In the genomic region with DNA sequence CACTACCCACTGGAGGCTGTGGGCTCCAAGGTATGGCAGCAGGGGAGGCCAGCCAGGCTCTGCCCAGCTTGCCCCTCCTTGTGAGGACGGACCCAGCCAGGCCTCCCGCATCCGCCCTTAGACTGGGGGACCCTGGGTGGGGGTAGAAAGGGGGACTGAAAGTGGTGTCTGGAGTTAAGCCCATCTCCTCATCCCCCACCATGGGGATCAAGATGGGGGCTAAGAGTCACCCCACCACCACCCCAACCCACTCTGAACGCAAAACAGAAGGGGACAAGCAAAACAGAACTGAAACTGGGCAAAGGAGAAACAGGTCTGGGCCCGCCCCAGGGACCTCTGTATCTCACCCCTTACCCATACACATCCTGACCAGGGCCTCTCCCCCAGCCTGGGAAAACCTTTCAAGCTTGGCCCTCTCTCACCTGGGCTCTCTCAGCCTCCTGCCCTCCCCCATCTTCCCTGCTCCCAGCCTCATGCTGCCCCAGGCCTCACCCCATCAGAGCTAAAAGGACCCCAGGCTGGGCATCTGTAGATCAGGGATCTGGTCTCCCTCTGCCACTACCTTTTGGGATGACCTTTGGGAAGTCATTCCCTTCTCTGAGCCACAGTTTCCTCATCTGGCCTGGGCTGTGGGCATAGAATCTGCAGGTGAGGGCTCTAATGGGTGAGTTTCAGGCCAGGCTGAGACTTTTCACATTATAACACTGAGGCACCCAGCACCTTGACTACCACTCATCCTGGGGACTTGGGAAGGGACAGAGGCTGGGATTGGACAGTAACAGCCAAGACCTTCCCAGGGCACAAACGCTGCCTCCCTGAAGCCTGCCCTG, we compare ENCODE assay signal across 12 cellular contexts. TPM values are rescaled to one million over a fixed set of nuclear protein-coding genes. Genes with fewer than 3 reads are reported as not detected.
DNase-seq lines count a peak whose midpoint lies in the region; ATAC-seq and TF ChIP-seq lines count a peak whose summit lies in the region.
"Had no signal": no experiment of that assay in that cellular context is flagged by ENCODE, and none has a peak within 500 bp of the region (broad histone marks: within the 10 kb centered on the region; RNA-seq: fewer than 3 reads in every experiment).

No MANE protein-coding gene starts in this region.

- no peaks in the 10 kb centered on the region for H3K9me3 Mint-ChIP-seq in CD4-positive, CD25-positive, alpha-beta regulatory T cell
- H3K9me3 Mint-ChIP-seq: T-cell had no signal

- no peak overlapping the region for H3K4me3 ChIP-seq in CD4-positive, CD25-positive, alpha-beta regulatory T cell (ENCODE audit: low read depth, low read length)
- H3K4me3 ChIP-seq in NB4 (ENCODE audit: low read depth, low read length) (no peak overlapping the region), fibroblast of lung (replicated peaks in 1 of 4; ENCODE audit: control extremely low read depth in 1 of 4, insufficient read depth in 1 of 4, low read depth in 3 of 4, low read length in 4 of 4) (no peak overlapping the region)

- ATAC-seq in CD4-positive, CD25-positive, alpha-beta regulatory T cell (ENCODE audit: low read depth in 2 of 2) = no peak
- no peak for ATAC-seq in left lobe of liver
- ATAC-seq in GM19463 (IDR thresholded peaks at IDR 0.05; ENCODE audit: unreplicated experiment) = no peak

- no peaks in the 10 kb centered on the region for H4K20me1 ChIP-seq in fibroblast of lung (ENCODE audit: control insufficient read depth, extremely low read depth, insufficient read depth, low read length)

- H3K4me3 Mint-ChIP-seq in CD4-positive, CD25-positive, alpha-beta regulatory T cell = no peak overlapping the region

- TF ChIP-seq POLR2A in GM19193 (IDR thresholded peaks at IDR 0.05; ENCODE audit: extremely low read depth, insufficient read depth, insufficient read length) (peak; percentile 31), NB4 (IDR thresholded peaks at IDR 0.05; ENCODE audit: extremely low read depth, insufficient read length) (no peak)

- H2AFZ ChIP-seq in fibroblast of lung (ENCODE audit: low read length) = no peak overlapping the region

- H3K9me3 ChIP-seq in CD4-positive, CD25-positive, alpha-beta regulatory T cell (ENCODE audit: control insufficient read depth in 2 of 2, low read length in 2 of 2) = no peaks in the 10 kb centered on the region
- H3K9me3 ChIP-seq in fibroblast of lung (ENCODE audit: control insufficient read depth, insufficient read depth, low read depth, low read length) = no peaks in the 10 kb centered on the region

- no peaks in the 10 kb centered on the region for H3K36me3 Mint-ChIP-seq in CD4-positive, CD25-positive, alpha-beta regulatory T cell
- H3K36me3 Mint-ChIP-seq: T-cell had no signal

- DNase-seq in CD4-positive, CD25-positive, alpha-beta regulatory T cell = no peak
- DNase-seq in NB4 (ENCODE audit: low read depth) (peak; percentile 44), fibroblast of lung (ENCODE audit: low read depth in 2 of 2) (no peak), left lobe of liver (ENCODE audit: low spot score) (no peak)
- no peak for DNase-seq in central memory CD4-positive, alpha-beta T cell
- DNase-seq in activated CD4-positive, CD25-positive, alpha-beta regulatory T cell (lab: John Stamatoyannopoulos, UW) = no peak
- DNase-seq: DMS79, GOT3 had no signal

- no peaks in the 10 kb centered on the region for H3K27me3 Mint-ChIP-seq in CD4-positive, CD25-positive, alpha-beta regulatory T cell
- H3K27me3 Mint-ChIP-seq: T-cell had no signal

- TF ChIP-seq CTCF in NB4 (IDR thresholded peaks at IDR 0.05; ENCODE audit: low read depth, low read length) (no peak), fibroblast of lung (conservative IDR thresholded peaks at IDR 0.05 in 1 of 2, IDR thresholded peaks at IDR 0.05 in 1 of 2; ENCODE audit: low read depth in 1 of 2, low read length in 2 of 2) (no peak)

- H3K79me2 ChIP-seq in fibroblast of lung (ENCODE audit: control insufficient read depth, insufficient read depth, low read length) = no peaks in the 10 kb centered on the region

- H3K27me3 ChIP-seq in CD4-positive, CD25-positive, alpha-beta regulatory T cell (ENCODE audit: control insufficient read depth, insufficient read depth, low read length) = no peaks in the 10 kb centered on the region
- H3K27me3 ChIP-seq in fibroblast of lung (ENCODE audit: control insufficient read depth, insufficient read depth, low read length) = no peaks in the 10 kb centered on the region

- peak overlapping the region in 2 of 3 donors; percentile 55 to 73 for H3K27ac Mint-ChIP-seq in CD4-positive, CD25-positive, alpha-beta regulatory T cell

- no peaks in the 10 kb centered on the region for H3K36me3 ChIP-seq in CD4-positive, CD25-positive, alpha-beta regulatory T cell (ENCODE audit: control insufficient read depth, insufficient read depth, low read length)
- H3K36me3 ChIP-seq in fibroblast of lung (ENCODE audit: control insufficient read depth, insufficient read depth, low read length) = no peaks in the 10 kb centered on the region

- H3K27ac ChIP-seq in CD4-positive, CD25-positive, alpha-beta regulatory T cell (ENCODE audit: insufficient read depth, low read length, poor library complexity, severe bottlenecking) = no peak overlapping the region
- H3K27ac ChIP-seq in fibroblast of lung (ENCODE audit: insufficient read depth, low read length) = peak overlapping the region; percentile 29

- peaks cover 32% of the 10 kb centered on the region for H3K4me1 ChIP-seq in CD4-positive, CD25-positive, alpha-beta regulatory T cell (ENCODE audit: control insufficient read depth, insufficient read depth, low read length, poor library complexity, severe bottlenecking)
- peaks cover 35% of the 10 kb centered on the region for H3K4me1 ChIP-seq in fibroblast of lung (ENCODE audit: control insufficient read depth, extremely low read depth, insufficient read depth, low read length)

- H3K4me1 Mint-ChIP-seq in CD4-positive, CD25-positive, alpha-beta regulatory T cell = peaks cover 5 to 42% (median 22%) of the 10 kb centered on the region in 4 donors

- H3K4me2 ChIP-seq in fibroblast of lung (ENCODE audit: extremely low read depth, insufficient read depth, low read length) = no peak overlapping the region

- H3K9ac ChIP-seq in fibroblast of lung (ENCODE audit: insufficient read depth, low read length) = no peak overlapping the region

RNA-seq across cellular contexts. Expression of a gene that starts 30.0 kb away (rescaled TPM):
- total RNA-seq in CD4-positive, CD25-positive, alpha-beta regulatory T cell = not detected
- polyA plus RNA-seq in CD4-positive, CD25-positive, alpha-beta regulatory T cell = not detected
- 0.33 and 0.51 TPM in 2 replicates for total RNA-seq in fibroblast of lung
- polyA plus RNA-seq in fibroblast of lung = 0.05 and 0.07 TPM in 2 replicates
- 0.15 TPM in 1 of 2 replicates, not detected in the other for polyA plus RNA-seq in fibroblast of lung (2012)
- polyA minus RNA-seq in fibroblast of lung (ENCODE audit: low replicate concordance) = 3.1 TPM in 1 of 2 replicates, not detected in the other
- 3.0 TPM for total RNA-seq in left lobe of liver
- total RNA-seq: osteocyte had no signal

RNA-seq across cellular contexts. Expression of a gene that starts 36.3 kb away (rescaled TPM):
- total RNA-seq in CD4-positive, CD25-positive, alpha-beta regulatory T cell = 5.0 TPM
- polyA plus RNA-seq in CD4-positive, CD25-positive, alpha-beta regulatory T cell = under 1 TPM in 3 of 4 donors, not detected in 1; 0.09 to 0.39 (median 0.11) TPM
- total RNA-seq in fibroblast of lung = 2.3 and 5.6 TPM in 2 replicates
- polyA plus RNA-seq in fibroblast of lung = 12.5 and 18.5 TPM in 2 replicates
- polyA plus RNA-seq in fibroblast of lung (2012) = 16.1 and 22.2 TPM in 2 replicates
- 18.9 and 29.8 TPM in 2 replicates for polyA minus RNA-seq in fibroblast of lung (ENCODE audit: low replicate concordance)
- 0.53 TPM for total RNA-seq in left lobe of liver
